Comparison of ENCODE assay signal across 17 cellular contexts in genomic region chr17:76987486-76987885, GRCh38.
DNase-seq lines count a peak whose midpoint lies in the region; ATAC-seq and TF ChIP-seq lines count a peak whose summit lies in the region.
"Had no signal": no experiment of that assay in that cellular context is flagged by ENCODE, and none has a peak within 500 bp of the region (broad histone marks: within the 10 kb centered on the region; RNA-seq: fewer than 3 reads in every experiment).

No MANE protein-coding gene starts in this region.

- H3K36me3 Mint-ChIP-seq in activated B cell treated with CpG ODN at 0.5 μM for 24 hours (ENCODE audit: low read depth) (no peaks in the 10 kb centered on the region), nephron progenitor cell (ENCODE audit: low read depth) (no peaks in the 10 kb centered on the region)
- H3K36me3 Mint-ChIP-seq in stimulated activated naive B cell treated with anti-CD40 and anti-IgM and Interleukin-4, amounts not matched to agents 10 μg/mL and 1 μg/mL and 100 μg/mL, for 72 hours = no peaks in the 10 kb centered on the region
- H3K36me3 Mint-ChIP-seq: CD8-positive, alpha-beta T cell had no signal

- no peak overlapping the region for H3K27ac Mint-ChIP-seq in activated B cell treated with CpG ODN at 0.5 μM for 24 hours
- peak overlapping the region; percentile 68 for H3K27ac Mint-ChIP-seq in nephron progenitor cell
- no peak overlapping the region for H3K27ac Mint-ChIP-seq in stimulated activated naive B cell treated with anti-CD40 and anti-IgM and Interleukin-4, amounts not matched to agents 10 μg/mL and 1 μg/mL and 100 μg/mL, for 72 hours
- H3K27ac Mint-ChIP-seq: CD8-positive, alpha-beta T cell had no signal

- H3K9me3 ChIP-seq in BLaER1 (no peaks in the 10 kb centered on the region), Peyer's patch (no peaks in the 10 kb centered on the region)
- H3K9me3 ChIP-seq: Caco-2 had no signal

- ATAC-seq in activated B cell treated with CpG ODN at 0.5 μM for 24 hours (ENCODE audit: low read depth) = peak; percentile 49
- ATAC-seq in stimulated activated naive B cell treated with anti-CD40 and anti-IgM and Interleukin-4, amounts not matched to agents 10 μg/mL and 1 μg/mL and 100 μg/mL, for 72 hours (replicated peaks) = peak; percentile 83 to 85
- no peak for ATAC-seq in GM21737 (IDR thresholded peaks at IDR 0.05; ENCODE audit: unreplicated experiment)
- ATAC-seq: CD8-positive, alpha-beta T cell had no signal

- peak overlapping the region; percentile 81 for H3K4me2 ChIP-seq in BLaER1

- CTCF ChIA-PET in activated B cell treated with CpG ODN at 0.5 μM for 24 hours (lab: Charles Lee) = no interaction called here

- H4K20me1 ChIP-seq in BLaER1 = no peaks in the 10 kb centered on the region

- H3K36me3 ChIP-seq in BLaER1 = no peaks in the 10 kb centered on the region
- H3K36me3 ChIP-seq in Peyer's patch = no peaks in the 10 kb centered on the region

- no peaks in the 10 kb centered on the region for H3K9me3 Mint-ChIP-seq in activated B cell treated with CpG ODN at 0.5 μM for 24 hours
- H3K9me3 Mint-ChIP-seq in nephron progenitor cell = no peaks in the 10 kb centered on the region
- H3K9me3 Mint-ChIP-seq in stimulated activated naive B cell treated with anti-CD40 and anti-IgM and Interleukin-4, amounts not matched to agents 10 μg/mL and 1 μg/mL and 100 μg/mL, for 72 hours = no peaks in the 10 kb centered on the region
- H3K9me3 Mint-ChIP-seq: CD8-positive, alpha-beta T cell had no signal

- peaks cover 86% of the 10 kb centered on the region for H3K4me1 ChIP-seq in BLaER1
- no peaks in the 10 kb centered on the region for H3K4me1 ChIP-seq in Peyer's patch

- no peak overlapping the region for H3K4me3 Mint-ChIP-seq in activated B cell treated with CpG ODN at 0.5 μM for 24 hours
- no peak overlapping the region for H3K4me3 Mint-ChIP-seq in nephron progenitor cell
- H3K4me3 Mint-ChIP-seq in stimulated activated naive B cell treated with anti-CD40 and anti-IgM and Interleukin-4, amounts not matched to agents 10 μg/mL and 1 μg/mL and 100 μg/mL, for 72 hours = peak overlapping the region in 1 of 2 donors; percentile 19
- H3K4me3 Mint-ChIP-seq: CD8-positive, alpha-beta T cell had no signal

- no peak for TF ChIP-seq CTCF in activated B cell treated with CpG ODN at 0.5 μM for 24 hours (IDR thresholded peaks at IDR 0.05)
- TF ChIP-seq CTCF in nephron progenitor cell (IDR thresholded peaks at IDR 0.05) = no peak
- no peak for TF ChIP-seq CTCF in Peyer's patch (IDR thresholded peaks at IDR 0.05)

- intact Hi-C loops in activated B cell treated with CpG ODN at 0.5 μM for 24 hours (cut with micrococcal nuclease) = no loop called here

- peaks cover 4% of the 10 kb centered on the region for H3K27me3 Mint-ChIP-seq in activated B cell treated with CpG ODN at 0.5 μM for 24 hours
- peaks cover 31% of the 10 kb centered on the region for H3K27me3 Mint-ChIP-seq in nephron progenitor cell (ENCODE audit: low read depth, poor library complexity)
- peaks cover 20 to 21% of the 10 kb centered on the region in 2 donors for H3K27me3 Mint-ChIP-seq in stimulated activated naive B cell treated with anti-CD40 and anti-IgM and Interleukin-4, amounts not matched to agents 10 μg/mL and 1 μg/mL and 100 μg/mL, for 72 hours

- POLR2A ChIA-PET in activated B cell treated with CpG ODN at 0.5 μM for 24 hours (lab: Charles Lee) = interaction anchor here (0.6 kb wide), 1 partner anchor 260 kb away, joined by 8 read pairs; no protein-coding TSS in a partner anchor

- peaks cover 16% of the 10 kb centered on the region for H3K4me1 Mint-ChIP-seq in activated B cell treated with CpG ODN at 0.5 μM for 24 hours
- H3K4me1 Mint-ChIP-seq in nephron progenitor cell = peaks cover 25% of the 10 kb centered on the region
- H3K4me1 Mint-ChIP-seq in stimulated activated naive B cell treated with anti-CD40 and anti-IgM and Interleukin-4, amounts not matched to agents 10 μg/mL and 1 μg/mL and 100 μg/mL, for 72 hours = peaks cover 11 to 27% of the 10 kb centered on the region in 2 donors

- H3K27ac ChIP-seq in BLaER1 (peak overlapping the region; percentile 65), Peyer's patch (no peak overlapping the region)
- H3K27ac ChIP-seq: C4-2B, GM23248 had no signal

- no peak for TF ChIP-seq POLR2A in Peyer's patch (IDR thresholded peaks at IDR 0.05)

- H3K27me3 ChIP-seq in BLaER1 = no peaks in the 10 kb centered on the region
- no peaks in the 10 kb centered on the region for H3K27me3 ChIP-seq in Peyer's patch

- H3K9ac ChIP-seq in BLaER1 = peak overlapping the region; percentile 59; the same call in 1 of the 2 replicates
- H3K9ac ChIP-seq: GM23248 had no signal

- no peak overlapping the region for H3K4me3 ChIP-seq in BLaER1
- H3K4me3 ChIP-seq in Peyer's patch = no peak overlapping the region
- H3K4me3 ChIP-seq: GM23248 had no signal

- no peak for DNase-seq in activated B cell treated with CpG ODN at 0.5 μM for 24 hours
- no peak for DNase-seq in nephron progenitor cell
- DNase-seq in stimulated activated naive B cell treated with anti-CD40 and anti-IgM and Interleukin-4, amounts not matched to agents 10 μg/mL and 1 μg/mL and 100 μg/mL, for 72 hours = no peak
- no peak for DNase-seq in stimulated activated CD8-positive, alpha-beta memory T cell treated with anti-CD3 and anti-CD28 coated beads, Interleukin-4, amount 100 ng/mL, for 48 hours
- DNase-seq in hepatic stellate cell (ENCODE audit: low spot score) = no peak
- no peak for DNase-seq in Peyer's patch
- DNase-seq: 8988T; AML-193; Caco-2; CD8-positive, alpha-beta T cell; DND-41; GF-D8; GM23248; IMR-90 had no signal
